8 cellular contexts compared by ENCODE assay signal in genomic region chr11:12692238-12693074, GRCh38. TPM values are rescaled to one million over a fixed set of nuclear protein-coding genes. Genes with fewer than 3 reads are reported as not detected.
DNase-seq lines count a peak whose midpoint lies in the region; ATAC-seq and TF ChIP-seq lines count a peak whose summit lies in the region.

No MANE protein-coding gene starts in this region.

- peaks cover 0 to 38% (median 0%) of the 10 kb centered on the region in 7 donors for H3K27me3 ChIP-seq in heart right ventricle
- H3K27me3 ChIP-seq in psoas muscle (ENCODE audit: insufficient read depth in 3 of 3, low read length in 2 of 3) = no peaks in the 10 kb centered on the region

- 35 to 39% (median 38%) methylated on average over 14 of the region's 14 CpGs for WGBS in adipose tissue, 3 donors
- 28% methylated on average over 14 of the region's 14 CpGs for WGBS in heart right ventricle, 2 donors
- WGBS in psoas muscle, 3 donors = 18 to 21% (median 19%) methylated on average over 14 of the region's 14 CpGs

- DNase-seq in HuH-7 (ENCODE audit: low spot score) = peak; percentile 73
- peak; percentile 84 to 94 for DNase-seq in heart right ventricle
- DNase-seq in psoas muscle = peak; percentile 79 to 89
- DNase-seq in NCI-H2171 (lab: John Stamatoyannopoulos, UW) = no peak

- H3K9me3 ChIP-seq in heart right ventricle = no peaks in the 10 kb centered on the region
- H3K9me3 ChIP-seq in psoas muscle = no peaks in the 10 kb centered on the region

- H3K4me3 ChIP-seq in heart right ventricle (peak overlapping the region in 5 of 10 donors; percentile 10 to 27 (median 18)), psoas muscle (peak overlapping the region; percentile 55)

- peaks cover 33 to 95% (median 83%) of the 10 kb centered on the region in 9 donors for H3K4me1 ChIP-seq in heart right ventricle
- H3K4me1 ChIP-seq in psoas muscle = peaks cover 83% of the 10 kb centered on the region

- ATAC-seq in heart right ventricle (peak; percentile 83 to 92 (median 90)), psoas muscle (peak; percentile 64 to 70 (median 66)), HG03135 (IDR thresholded peaks at IDR 0.05; ENCODE audit: unreplicated experiment) (no peak), GM19351 (IDR thresholded peaks at IDR 0.05; ENCODE audit: unreplicated experiment) (no peak), HG03342 (IDR thresholded peaks at IDR 0.05; ENCODE audit: unreplicated experiment) (no peak)

- H3K27ac ChIP-seq in adipose tissue (ENCODE audit: low read depth, low read length) (peak overlapping the region; percentile 70), heart right ventricle (peak overlapping the region; percentile 86 to 95 (median 89)), psoas muscle (peak overlapping the region; percentile 95)

- no peaks in the 10 kb centered on the region for H3K36me3 ChIP-seq in heart right ventricle
- no peaks in the 10 kb centered on the region for H3K36me3 ChIP-seq in psoas muscle (ENCODE audit: insufficient read depth in 1 of 2, low read depth in 1 of 2)

- intact Hi-C loops in heart right ventricle (cut with DNase I) (loop anchor here in 3 of 10 donors (1.0 to 10.0 kb wide), 4 partner anchors 17 to 125 kb away; partner anchors contain the start of gene TEAD1 (in 1 of the 3)), psoas muscle (cut with DNase I) (loop anchor here (2.0 to 5.0 kb wide), 3 partner anchors 18 to 205 kb away; partner anchors contain the start of gene TEAD1 (in 1 of the 2))

- TF ChIP-seq CTCF in heart right ventricle (IDR thresholded peaks at IDR 0.05) (no peak), psoas muscle (IDR thresholded peaks at IDR 0.05) (no peak)

RNA-seq across cellular contexts. Expression of gene TEAD1, which starts 18.2 kb away (rescaled TPM):
- 10 to 100 TPM in 2 of 3 donors, 1 to 10 TPM in 1; 6.6 to 33.7 (median 13.8) TPM for polyA plus RNA-seq in adipose tissue
- 100 to 1,000 TPM; 107 to 138 (median 117) TPM for total RNA-seq in heart right ventricle
- 10 to 100 TPM; 12.7 to 19.1 TPM for polyA plus RNA-seq in heart right ventricle
- total RNA-seq in psoas muscle = 100 to 1,000 TPM; 111 to 178 (median 141) TPM
- 100 to 1,000 TPM in 1 of 3 donors, 10 to 100 TPM in 2; 11.3 to 112 (median 19.6) TPM for polyA plus RNA-seq in psoas muscle

Comparison
In these comparisons a context has a peak if more than half of its experiments do, and no peak if none do; other contexts are left out.
1. ATAC-seq: peak in heart right ventricle (8 of 8) and psoas muscle (4 of 4); none in HG03135 (single experiment), GM19351 (single experiment) and HG03342 (single experiment).
2. Peak in every context shown above with its lines, with median percentiles within 50 percentile points of each other: H3K27ac ChIP-seq.